Comparison of ENCODE assay signal across 28 cellular contexts in the genomic region with DNA sequence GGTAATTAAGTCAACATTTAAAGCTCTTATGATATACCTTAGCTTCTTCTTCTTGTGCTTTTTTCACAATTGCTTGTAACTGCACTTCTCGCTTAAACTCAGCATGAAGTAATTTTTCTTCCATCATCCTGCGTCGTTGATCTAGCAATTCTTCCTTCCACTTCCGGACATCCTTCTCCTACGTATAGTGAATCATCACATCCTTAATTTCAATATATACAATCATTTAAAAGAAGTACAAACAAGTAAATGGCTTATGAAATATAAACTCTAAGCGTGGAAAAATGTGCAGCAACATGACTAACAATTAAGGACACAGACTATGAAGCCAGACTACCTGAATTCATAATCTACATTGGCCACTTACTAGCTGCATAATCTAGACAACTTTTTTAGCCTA.
"Had no signal": no experiment of that assay in that cellular context is flagged by ENCODE, and none has a peak within 500 bp of the region (broad histone marks: within the 10 kb centered on the region; RNA-seq: fewer than 3 reads in every experiment).

No MANE protein-coding gene starts in this region.

- H3K4me1 Mint-ChIP-seq: activated CD4-positive, alpha-beta T cell treated with anti-CD3 and anti-CD28 coated beads, Interleukin-2, amount 10 ng/mL, durations not matched to agents 24 days and 14 days; activated naive CD8-positive, alpha-beta T cell treated with anti-CD3 and anti-CD28 coated beads, Interleukin-2, amount 10 ng/mL, durations not matched to agents 7 days and 5 days had no signal

- H3K27me3 ChIP-seq: body of pancreas, breast epithelium had no signal

- H3K27ac Mint-ChIP-seq: activated CD4-positive, alpha-beta T cell treated with anti-CD3 and anti-CD28 coated beads, Interleukin-2, amount 10 ng/mL, durations not matched to agents 24 days and 14 days; activated CD8-positive, alpha-beta T cell treated with anti-CD3 and anti-CD28 coated beads for 36 hours; activated naive CD8-positive, alpha-beta T cell treated with anti-CD3 and anti-CD28 coated beads, Interleukin-2, amount 10 ng/mL, durations not matched to agents 7 days and 5 days; activated T-cell treated with anti-CD3 and anti-CD28 coated beads, Interleukin-2, amount 50 U/mL, for 72 hours; activated T-helper 17 cell treated with anti-CD3 and anti-CD28 coated beads, Interleukin-2, amount 50 U/mL, for 72 hours had no signal

- H3K4me1 ChIP-seq: body of pancreas, breast epithelium had no signal

- ATAC-seq: activated CD8-positive, alpha-beta T cell treated with anti-CD3 and anti-CD28 coated beads for 36 hours; activated T-cell treated with anti-CD3 and anti-CD28 coated beads, Interleukin-2, amount 50 U/mL, for 72 hours; activated T-helper 17 cell treated with anti-CD3 and anti-CD28 coated beads, Interleukin-2, amount 50 U/mL, for 72 hours; body of pancreas had no signal

- H3K27me3 Mint-ChIP-seq: activated CD4-positive, alpha-beta T cell treated with anti-CD3 and anti-CD28 coated beads, Interleukin-2, amount 10 ng/mL, durations not matched to agents 24 days and 14 days; activated CD8-positive, alpha-beta T cell treated with anti-CD3 and anti-CD28 coated beads for 36 hours; activated naive CD8-positive, alpha-beta T cell treated with anti-CD3 and anti-CD28 coated beads, Interleukin-2, amount 10 ng/mL, durations not matched to agents 7 days and 5 days; activated T-helper 17 cell treated with anti-CD3 and anti-CD28 coated beads, Interleukin-2, amount 50 U/mL, for 72 hours had no signal

- H3K27ac ChIP-seq: body of pancreas, breast epithelium had no signal

- H3K36me3 ChIP-seq: breast epithelium had no signal

- H3K4me3 ChIP-seq: body of pancreas, breast epithelium had no signal

- H3K4me3 Mint-ChIP-seq: activated CD4-positive, alpha-beta T cell treated with anti-CD3 and anti-CD28 coated beads, Interleukin-2, amount 10 ng/mL, durations not matched to agents 24 days and 14 days; activated CD8-positive, alpha-beta T cell treated with anti-CD3 and anti-CD28 coated beads for 36 hours; activated naive CD8-positive, alpha-beta T cell treated with anti-CD3 and anti-CD28 coated beads, Interleukin-2, amount 10 ng/mL, durations not matched to agents 7 days and 5 days; activated T-cell treated with anti-CD3 and anti-CD28 coated beads, Interleukin-2, amount 50 U/mL, for 72 hours; activated T-helper 17 cell treated with anti-CD3 and anti-CD28 coated beads, Interleukin-2, amount 50 U/mL, for 72 hours had no signal

- H3K9me3 Mint-ChIP-seq: activated CD8-positive, alpha-beta T cell treated with anti-CD3 and anti-CD28 coated beads for 36 hours; activated T-cell treated with anti-CD3 and anti-CD28 coated beads, Interleukin-2, amount 50 U/mL, for 72 hours; activated T-helper 17 cell treated with anti-CD3 and anti-CD28 coated beads, Interleukin-2, amount 50 U/mL, for 72 hours had no signal

- DNase-seq: activated CD4-positive, alpha-beta T cell treated with anti-CD3 and anti-CD28 coated beads, Interleukin-2, amount 10 ng/mL, durations not matched to agents 24 days and 14 days; activated CD4-positive, alpha-beta T cell treated with anti-CD3 and anti-CD28 coated beads, Interleukin-2, amount 50 U/mL, for 4 hours; activated CD8-positive, alpha-beta T cell treated with anti-CD3 and anti-CD28 coated beads for 36 hours; activated effector memory CD4-positive, alpha-beta T cell treated with anti-CD3 and anti-CD28 coated beads, Interleukin-2, amount 50 U/mL, for 16 hours; activated naive CD4-positive, alpha-beta T cell; activated naive CD4-positive, alpha-beta T cell treated with anti-CD3 and anti-CD28 coated beads, Interleukin-2, amount 50 U/mL, for 16 hours; activated naive CD8-positive, alpha-beta T cell treated with anti-CD3 and anti-CD28 coated beads, Interleukin-2, amount 10 ng/mL, durations not matched to agents 7 days and 5 days; activated T-cell treated with anti-CD3 and anti-CD28 coated beads, Interleukin-2, amount 50 U/mL, for 1 hour; activated T-cell treated with anti-CD3 and anti-CD28 coated beads, Interleukin-2, amount 50 U/mL, for 72 hours; body of pancreas; caudate nucleus; cerebellar nuclear complex; Karpas-422; KBM-7; NCI-H1048; NCI-H1436 treated with DMSO at 0.1 percent for 48 hours; NCI-H1694 treated with DMSO at 0.1 percent for 48 hours; NCI-H2029; NCI-H345; NCI-H524 treated with DMSO at 0.1 percent for 48 hours; NCI-H748 treated with DMSO at 0.1 percent for 48 hours; Right ventricle myocardium superior; SW 1271; T-helper 1 cell had no signal

- H3K9me3 ChIP-seq: body of pancreas had no signal

- FAIRE-seq: astrocyte, TTC549 had no signal
